ENCODE assay signal across 35 cellular contexts in the genomic region with DNA sequence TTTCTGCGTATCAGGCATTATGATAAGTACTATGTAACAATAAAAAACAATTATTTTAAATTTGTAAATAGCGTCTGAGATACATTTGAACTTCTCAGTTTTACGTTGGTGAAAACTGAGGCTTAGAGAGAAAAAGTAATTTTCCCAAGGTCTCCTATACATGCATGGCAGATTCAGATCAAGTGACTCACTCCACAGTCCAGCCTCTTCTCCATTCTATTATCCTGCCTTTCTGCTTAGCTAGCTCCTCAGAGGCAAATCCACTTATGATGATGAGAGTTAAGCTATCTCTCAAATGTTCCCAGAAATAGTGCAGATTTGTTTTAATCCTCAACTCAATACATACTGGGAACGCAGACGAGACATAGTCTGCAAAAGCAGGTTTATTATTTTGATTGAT.
DNase-seq lines count a peak whose midpoint lies in the region; ATAC-seq and TF ChIP-seq lines count a peak whose summit lies in the region.
"Had no signal": no experiment of that assay in that cellular context is flagged by ENCODE, and none has a peak within 500 bp of the region (broad histone marks: within the 10 kb centered on the region; RNA-seq: fewer than 3 reads in every experiment).

No MANE protein-coding gene starts in this region.

- H3K27me3 ChIP-seq in SK-N-SH (ENCODE audit: insufficient read depth) (no peaks in the 10 kb centered on the region), smooth muscle cell (ENCODE audit: low read depth) (no peaks in the 10 kb centered on the region), gastroesophageal sphincter (no peaks in the 10 kb centered on the region)
- H3K27me3 ChIP-seq: esophagus muscularis mucosa, sigmoid colon, SJCRH30, tibial artery, vagina had no signal

- 9% methylated on average over 5 of the region's 5 CpGs for whole genome bisulfite sequencing in SK-N-SH (ENCODE audit: low lambda C conversion rate)
- WGBS in smooth muscle cell (ENCODE audit: low lambda C conversion rate) = 30% methylated on average over 5 of the region's 5 CpGs
- WGBS in gastroesophageal sphincter (ENCODE audit: low coverage in 1 of 2), 2 donors = 86 to 93% methylated on average over 5 of the region's 5 CpGs

- peak; percentile 77 for ATAC-seq in SK-N-SH treated with all-trans-retinoic acid at 6 μM for 48 hours
- no peak for ATAC-seq in HG02884 (IDR thresholded peaks at IDR 0.05; ENCODE audit: unreplicated experiment)
- no peak for ATAC-seq in gastroesophageal sphincter
- ATAC-seq: effector memory CD8-positive, alpha-beta T cell; left ventricle myocardium superior; T-cell had no signal

- no peaks in the 10 kb centered on the region for H3K79me2 ChIP-seq in SK-N-SH (ENCODE audit: insufficient read depth)
- H3K79me2 ChIP-seq in smooth muscle cell (ENCODE audit: low read depth) = no peaks in the 10 kb centered on the region

- H4K20me1 ChIP-seq in SK-N-SH (ENCODE audit: insufficient read depth) (no peaks in the 10 kb centered on the region), smooth muscle cell (ENCODE audit: low read depth) (no peaks in the 10 kb centered on the region)

- H3K4me3 ChIP-seq in SK-N-SH (ENCODE audit: low read depth in 2 of 2, low read length in 1 of 2) (no peak overlapping the region), smooth muscle cell (no peak overlapping the region), gastroesophageal sphincter (no peak overlapping the region)
- H3K4me3 ChIP-seq: esophagus muscularis mucosa, prostate gland, sigmoid colon, SJCRH30, tibial artery, vagina had no signal

- H3K36me3 ChIP-seq in SK-N-SH (replicated peaks in 1 of 2; ENCODE audit: control insufficient read depth in 1 of 2, insufficient read depth in 2 of 2, low read length in 1 of 2) = no peaks in the 10 kb centered on the region
- no peaks in the 10 kb centered on the region for H3K36me3 ChIP-seq in smooth muscle cell (ENCODE audit: low read depth)
- no peaks in the 10 kb centered on the region for H3K36me3 ChIP-seq in gastroesophageal sphincter
- H3K36me3 ChIP-seq: esophagus muscularis mucosa, prostate gland, sigmoid colon, SJCRH30, tibial artery, vagina had no signal

- CTCF ChIA-PET in SK-N-SH (lab: Yijun Ruan, JAX) = interaction anchor here (0.6 kb wide), 1 partner anchor 90 kb away, joined by 3 read pairs; no protein-coding TSS in a partner anchor

- no peak for TF ChIP-seq RAD21 in SK-N-SH (IDR thresholded peaks at IDR 0.05; ENCODE audit: low read length)

- H3K4me1 ChIP-seq in SK-N-SH (ENCODE audit: control insufficient read depth in 1 of 2, insufficient read depth in 2 of 2, low read depth in 1 of 2, low read length in 1 of 2) = no peaks in the 10 kb centered on the region
- H3K4me1 ChIP-seq in smooth muscle cell (ENCODE audit: low read depth) = peaks cover 12% of the 10 kb centered on the region
- no peaks in the 10 kb centered on the region for H3K4me1 ChIP-seq in gastroesophageal sphincter
- H3K4me1 ChIP-seq: esophagus muscularis mucosa, prostate gland, SJCRH30, tibial artery, vagina had no signal

- H3K9me2 ChIP-seq in SK-N-SH = no peaks in the 10 kb centered on the region

- H3K4me2 ChIP-seq in SK-N-SH (no peak overlapping the region), smooth muscle cell (peak overlapping the region; percentile 69)

- no peak for TF ChIP-seq CTCF in SK-N-SH (IDR thresholded peaks at IDR 0.05)
- no peak for TF ChIP-seq CTCF in smooth muscle cell (IDR thresholded peaks at IDR 0.05; ENCODE audit: borderline replicate concordance, insufficient read depth, poor library complexity, severe bottlenecking)
- TF ChIP-seq CTCF in gastroesophageal sphincter (IDR thresholded peaks at IDR 0.05) = no peak

- no peak for DNase-seq in SK-N-SH
- DNase-seq in astrocyte of the hippocampus (ENCODE audit: low read depth, low spot score) = peak; percentile 19
- peak; percentile 26 for DNase-seq in iris pigment epithelial cell (ENCODE audit: low read depth)
- DNase-seq in smooth muscle cell (lab: John Stamatoyannopoulos, UW; ENCODE audit: unreplicated experiment) = no peak
- no peak for DNase-seq in activated T-cell treated with anti-CD3 and anti-CD28 coated beads for 4 hours
- DNase-seq: activated B cell treated with CpG ODN at 0.5 μM for 24 hours; activated CD4-positive, alpha-beta T cell treated with anti-CD3 and anti-CD28 coated beads, Interleukin-2, amount 50 U/mL, for 1 hour; activated effector memory CD4-positive, alpha-beta T cell treated with anti-CD3 and anti-CD28 coated beads, Interleukin-2, amount 50 U/mL, for 16 hours; activated T-cell treated with anti-CD3 and anti-CD28 coated beads, Interleukin-2, amount 50 U/mL, for 24 hours; aorta; caudate nucleus; CD4-positive, alpha-beta T cell; effector memory CD8-positive, alpha-beta T cell; EL; hypothalamus; KG1; left ventricle myocardium superior; midbrain; MM.1S; naive B cell; NCI-H1417; NCI-H2029; NCI-H748 treated with DMSO at 0.1 percent for 48 hours; occipital lobe; sigmoid colon; SJCRH30; stimulated activated CD4-positive, alpha-beta T cell treated with anti-CD3 and anti-CD28 coated beads, Interleukin-4, amount 100 ng/mL, for 24 hours; T-cell; tibial artery had no signal

- H3K9me3 ChIP-seq in SK-N-SH = no peaks in the 10 kb centered on the region
- no peaks in the 10 kb centered on the region for H3K9me3 ChIP-seq in smooth muscle cell (replicated peaks; ENCODE audit: low read depth)
- H3K9me3 ChIP-seq in gastroesophageal sphincter = no peaks in the 10 kb centered on the region
- H3K9me3 ChIP-seq: esophagus muscularis mucosa, prostate gland, sigmoid colon, SJCRH30, tibial artery, vagina had no signal

- TF ChIP-seq POLR2A in gastroesophageal sphincter (IDR thresholded peaks at IDR 0.05) = no peak

- H3K9ac ChIP-seq in SK-N-SH (no peak overlapping the region), smooth muscle cell (ENCODE audit: low read depth) (no peak overlapping the region)

- TF ChIP-seq EP300 in SK-N-SH (IDR thresholded peaks at IDR 0.05; ENCODE audit: borderline replicate concordance in 1 of 2, low read depth in 1 of 2, low read length in 1 of 2) (no peak), gastroesophageal sphincter (IDR thresholded peaks at IDR 0.05) (no peak)

- H3F3A ChIP-seq in SK-N-SH (replicated peaks; ENCODE audit: insufficient read depth) (no peaks in the 10 kb centered on the region), smooth muscle cell (ENCODE audit: low read depth) (no peaks in the 10 kb centered on the region)

- no peak overlapping the region for H3K27ac ChIP-seq in SK-N-SH (ENCODE audit: low read depth in 2 of 2, low read length in 1 of 2)
- H3K27ac ChIP-seq in smooth muscle cell (ENCODE audit: low read depth) = peak overlapping the region; percentile 20
- H3K27ac ChIP-seq in gastroesophageal sphincter = no peak overlapping the region
- H3K27ac ChIP-seq: esophagus muscularis mucosa, prostate gland, sigmoid colon, SJCRH30, tibial artery, vagina had no signal

- H2AFZ ChIP-seq in SK-N-SH (ENCODE audit: low read depth) (no peak overlapping the region), smooth muscle cell (ENCODE audit: low read depth) (peak overlapping the region; percentile 63)

- POLR2A ChIA-PET in SK-N-SH (lab: Yijun Ruan, JAX) = no interaction called here

TF ChIP-seq in SK-N-SH treated with all-trans-retinoic acid at 6 μM for 48 hours, 23 proteins besides CTCF, POLR2A, EP300 and RAD21 (continues in another document):
- no peak for TF ChIP-seq PPARA (CRISPR knock-in tag; IDR thresholded peaks at IDR 0.05; ENCODE audit: borderline replicate concordance)
- TF ChIP-seq, protein P1, sequence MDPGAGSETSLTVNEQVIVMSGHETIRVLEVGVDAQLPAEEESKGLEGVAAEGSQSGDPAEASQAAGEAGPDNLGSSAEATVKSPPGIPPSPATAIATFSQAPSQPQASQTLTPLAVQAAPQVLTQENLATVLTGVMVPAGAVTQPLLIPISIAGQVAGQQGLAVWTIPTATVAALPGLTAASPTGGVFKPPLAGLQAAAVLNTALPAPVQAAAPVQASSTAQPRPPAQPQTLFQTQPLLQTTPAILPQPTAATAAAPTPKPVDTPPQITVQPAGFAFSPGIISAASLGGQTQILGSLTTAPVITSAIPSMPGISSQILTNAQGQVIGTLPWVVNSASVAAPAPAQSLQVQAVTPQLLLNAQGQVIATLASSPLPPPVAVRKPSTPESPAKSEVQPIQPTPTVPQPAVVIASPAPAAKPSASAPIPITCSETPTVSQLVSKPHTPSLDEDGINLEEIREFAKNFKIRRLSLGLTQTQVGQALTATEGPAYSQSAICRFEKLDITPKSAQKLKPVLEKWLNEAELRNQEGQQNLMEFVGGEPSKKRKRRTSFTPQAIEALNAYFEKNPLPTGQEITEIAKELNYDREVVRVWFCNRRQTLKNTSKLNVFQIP (CRISPR knock-in tag; IDR thresholded peaks at IDR 0.05; ENCODE audit: borderline replicate concordance, low read depth) = no peak

TF ChIP-seq in SK-N-SH, 30 proteins besides CTCF, POLR2A, EP300 and RAD21:
- TF ChIP-seq YY1 (IDR thresholded peaks at IDR 0.05; ENCODE audit: low read depth) = no peak
- no peak for TF ChIP-seq NFIC (IDR thresholded peaks at IDR 0.05; ENCODE audit: borderline replicate concordance)

Comparison
In these comparisons a context has a peak if more than half of its experiments do, and no peak if none do; other contexts are left out.
1. DNase-seq: peak in astrocyte of the hippocampus (single experiment) and iris pigment epithelial cell (single experiment); none in SK-N-SH (single experiment), smooth muscle cell (single experiment) and activated T-cell treated with anti-CD3 and anti-CD28 coated beads for 4 hours (single experiment).